16 cellular contexts compared by ENCODE assay signal in the genomic region with DNA sequence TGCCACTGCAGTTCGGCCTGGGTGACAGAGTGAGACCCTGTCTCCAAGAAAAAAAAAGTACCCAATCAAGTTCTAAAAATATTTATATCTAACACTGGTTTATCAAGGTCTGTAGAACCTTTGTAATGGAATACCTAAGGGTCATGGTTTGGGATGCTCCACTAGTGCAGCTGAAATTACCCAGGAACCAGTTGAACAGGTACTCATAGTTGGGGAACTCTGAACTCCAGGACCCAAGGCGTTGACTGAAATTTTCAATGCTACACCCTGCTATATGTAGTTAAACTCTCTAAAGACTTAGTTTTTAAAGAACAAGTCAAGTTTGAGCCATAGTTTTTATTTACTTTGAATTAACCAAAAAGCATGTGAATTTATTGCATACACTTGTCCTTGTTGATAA. TPM values are rescaled to one million over a fixed set of nuclear protein-coding genes. Genes with fewer than 3 reads are reported as not detected.
A peak's percentile ranks its signal among the peaks of the same experiment; 100 is the strongest.
DNase-seq lines count a peak whose midpoint lies in the region; ATAC-seq and TF ChIP-seq lines count a peak whose summit lies in the region.
"Had no signal": no experiment of that assay in that cellular context is flagged by ENCODE, and none has a peak within 500 bp of the region (broad histone marks: within the 10 kb centered on the region; RNA-seq: fewer than 3 reads in every experiment).

No MANE protein-coding gene starts in this region.

- H3K9me3 Mint-ChIP-seq in activated CD8-positive, alpha-beta T cell treated with anti-CD3 and anti-CD28 coated beads for 36 hours = peaks cover 1% of the 10 kb centered on the region
- H3K9me3 Mint-ChIP-seq in activated CD8-positive, alpha-beta T cell treated with anti-CD3 and anti-CD28 coated beads, Interleukin-2, amount 10 ng/mL, durations not matched to agents 7 days and 5 days (ENCODE audit: insufficient read depth) = no peaks in the 10 kb centered on the region
- no peaks in the 10 kb centered on the region for H3K9me3 Mint-ChIP-seq in IgD-negative memory B cell
- H3K9me3 Mint-ChIP-seq in naive thymus-derived CD4-positive, alpha-beta T cell = peaks cover 0 to 5% (median 0%) of the 10 kb centered on the region in 11 donors
- H3K9me3 Mint-ChIP-seq in effector memory CD8-positive, alpha-beta T cell = no peaks in the 10 kb centered on the region
- H3K9me3 Mint-ChIP-seq: CD8-positive, alpha-beta T cell had no signal

- peak overlapping the region; percentile 27 for H3K27ac ChIP-seq in caudate nucleus (ENCODE audit: low read depth, low read length)
- no peak overlapping the region for H3K27ac ChIP-seq in naive thymus-derived CD4-positive, alpha-beta T cell (ENCODE audit: low read depth, low read length)
- H3K27ac ChIP-seq: 22Rv1 had no signal

- H3K27ac Mint-ChIP-seq in activated CD8-positive, alpha-beta T cell treated with anti-CD3 and anti-CD28 coated beads for 36 hours = peak overlapping the region; percentile 88
- H3K27ac Mint-ChIP-seq in activated CD8-positive, alpha-beta T cell treated with anti-CD3 and anti-CD28 coated beads, Interleukin-2, amount 10 ng/mL, durations not matched to agents 7 days and 5 days = no peak overlapping the region
- peak overlapping the region in 2 of 3 donors; percentile 33 to 71 for H3K27ac Mint-ChIP-seq in IgD-negative memory B cell
- H3K27ac Mint-ChIP-seq in naive thymus-derived CD4-positive, alpha-beta T cell = peak overlapping the region in 8 of 9 donors; percentile 38 to 89 (median 64)
- peak overlapping the region in 1 of 2 donors; percentile 26 for H3K27ac Mint-ChIP-seq in effector memory CD8-positive, alpha-beta T cell

- intact Hi-C loops in activated CD8-positive, alpha-beta T cell treated with anti-CD3 and anti-CD28 coated beads for 36 hours (cut with micrococcal nuclease) = no loop called here
- intact Hi-C loops in naive thymus-derived CD4-positive, alpha-beta T cell (cut with micrococcal nuclease) = loop anchor here in 1 of 2 donors (1.0 to 2.0 kb wide), 5 partner anchors 11 to 101 kb away; a partner anchor contains a TSS

- peaks cover 47% of the 10 kb centered on the region for H3K4me1 Mint-ChIP-seq in activated CD8-positive, alpha-beta T cell treated with anti-CD3 and anti-CD28 coated beads for 36 hours (ENCODE audit: low read depth)
- H3K4me1 Mint-ChIP-seq in activated CD8-positive, alpha-beta T cell treated with anti-CD3 and anti-CD28 coated beads, Interleukin-2, amount 10 ng/mL, durations not matched to agents 7 days and 5 days (ENCODE audit: low read depth) = peaks cover 9% of the 10 kb centered on the region
- peaks cover 41 to 52% (median 46%) of the 10 kb centered on the region in 3 donors for H3K4me1 Mint-ChIP-seq in IgD-negative memory B cell
- peaks cover 13 to 89% (median 83%) of the 10 kb centered on the region in 7 donors for H3K4me1 Mint-ChIP-seq in naive thymus-derived CD4-positive, alpha-beta T cell
- peaks cover 7 to 8% of the 10 kb centered on the region in 2 donors for H3K4me1 Mint-ChIP-seq in effector memory CD8-positive, alpha-beta T cell (ENCODE audit: low read depth in 2 of 2)

- no peak overlapping the region for H3K4me3 ChIP-seq in naive thymus-derived CD4-positive, alpha-beta T cell (ENCODE audit: low read length)

- no peaks in the 10 kb centered on the region for H3K27me3 Mint-ChIP-seq in activated CD8-positive, alpha-beta T cell treated with anti-CD3 and anti-CD28 coated beads for 36 hours
- H3K27me3 Mint-ChIP-seq in activated CD8-positive, alpha-beta T cell treated with anti-CD3 and anti-CD28 coated beads, Interleukin-2, amount 10 ng/mL, durations not matched to agents 7 days and 5 days (ENCODE audit: low read depth) = no peaks in the 10 kb centered on the region
- no peaks in the 10 kb centered on the region for H3K27me3 Mint-ChIP-seq in IgD-negative memory B cell
- no peaks in the 10 kb centered on the region for H3K27me3 Mint-ChIP-seq in naive thymus-derived CD4-positive, alpha-beta T cell
- no peaks in the 10 kb centered on the region for H3K27me3 Mint-ChIP-seq in effector memory CD8-positive, alpha-beta T cell

- POLR2A ChIA-PET in activated CD8-positive, alpha-beta T cell treated with anti-CD3 and anti-CD28 coated beads for 36 hours (lab: Charles Lee) = interaction anchor here (0.5 kb wide), 1 partner anchor 101 kb away, joined by 3 read pairs; no protein-coding TSS in a partner anchor
- POLR2A ChIA-PET in activated CD8-positive, alpha-beta T cell treated with anti-CD3 and anti-CD28 coated beads, Interleukin-2, amount 10 ng/mL, durations not matched to agents 7 days and 5 days (lab: Charles Lee) = no interaction called here
- POLR2A ChIA-PET in naive thymus-derived CD4-positive, alpha-beta T cell (lab: Charles Lee) = no interaction called here

- no peaks in the 10 kb centered on the region for H3K27me3 ChIP-seq in naive thymus-derived CD4-positive, alpha-beta T cell (ENCODE audit: control insufficient read depth in 2 of 2, insufficient read depth in 2 of 2, low read length in 2 of 2)
- H3K27me3 ChIP-seq: BE2C had no signal

- H3K4me3 Mint-ChIP-seq in activated CD8-positive, alpha-beta T cell treated with anti-CD3 and anti-CD28 coated beads for 36 hours = no peak overlapping the region
- no peak overlapping the region for H3K4me3 Mint-ChIP-seq in activated CD8-positive, alpha-beta T cell treated with anti-CD3 and anti-CD28 coated beads, Interleukin-2, amount 10 ng/mL, durations not matched to agents 7 days and 5 days
- no peak overlapping the region for H3K4me3 Mint-ChIP-seq in IgD-negative memory B cell
- H3K4me3 Mint-ChIP-seq in naive thymus-derived CD4-positive, alpha-beta T cell = peak overlapping the region in 6 of 10 donors; percentile 18 to 65 (median 46)
- H3K4me3 Mint-ChIP-seq in effector memory CD8-positive, alpha-beta T cell = no peak overlapping the region
- H3K4me3 Mint-ChIP-seq: CD8-positive, alpha-beta T cell had no signal

- H3K9me3 ChIP-seq in naive thymus-derived CD4-positive, alpha-beta T cell (ENCODE audit: control insufficient read depth in 2 of 3, low read length in 3 of 3) = no peaks in the 10 kb centered on the region
- H3K9me3 ChIP-seq: BE2C had no signal

- CTCF ChIA-PET in activated CD8-positive, alpha-beta T cell treated with anti-CD3 and anti-CD28 coated beads for 36 hours (lab: Charles Lee) = no interaction called here
- CTCF ChIA-PET in activated CD8-positive, alpha-beta T cell treated with anti-CD3 and anti-CD28 coated beads, Interleukin-2, amount 10 ng/mL, durations not matched to agents 7 days and 5 days (lab: Charles Lee) = interaction anchor here (1.2 kb wide), 1 partner anchor 11 kb away, joined by 3 read pairs; no protein-coding TSS in a partner anchor
- CTCF ChIA-PET in naive thymus-derived CD4-positive, alpha-beta T cell (lab: Charles Lee) = no interaction called here

- DNase-seq in activated CD8-positive, alpha-beta T cell treated with anti-CD3 and anti-CD28 coated beads for 36 hours = no peak
- DNase-seq in activated CD8-positive, alpha-beta T cell treated with anti-CD3 and anti-CD28 coated beads, Interleukin-2, amount 10 ng/mL, durations not matched to agents 7 days and 5 days = no peak
- no peak for DNase-seq in caudate nucleus (lab: John Stamatoyannopoulos, UW)
- DNase-seq in naive thymus-derived CD4-positive, alpha-beta T cell = no peak
- DNase-seq in effector memory CD8-positive, alpha-beta T cell = no peak
- DNase-seq: BE2C; CD8-positive, alpha-beta T cell; NCI-H1048; NCI-H2081 treated with DMSO at 0.1 percent for 48 hours; NCI-H510A treated with DMSO at 0.1 percent for 48 hours; NCI-H82 had no signal

- H3K36me3 ChIP-seq in naive thymus-derived CD4-positive, alpha-beta T cell (ENCODE audit: control insufficient read depth in 2 of 3, insufficient read depth in 3 of 3, low read length in 3 of 3) = no peaks in the 10 kb centered on the region
- H3K36me3 ChIP-seq: BE2C had no signal

- peaks cover 0 to 10% of the 10 kb centered on the region in 2 donors for H3K4me1 ChIP-seq in naive thymus-derived CD4-positive, alpha-beta T cell (ENCODE audit: control insufficient read depth in 2 of 2, insufficient read depth in 2 of 2, low read length in 2 of 2)
- H3K4me1 ChIP-seq: BE2C had no signal

- no peak for ATAC-seq in activated CD8-positive, alpha-beta T cell treated with anti-CD3 and anti-CD28 coated beads for 36 hours
- no peak for ATAC-seq in activated CD8-positive, alpha-beta T cell treated with anti-CD3 and anti-CD28 coated beads, Interleukin-2, amount 10 ng/mL, durations not matched to agents 7 days and 5 days
- ATAC-seq in naive thymus-derived CD4-positive, alpha-beta T cell = no peak
- no peak for ATAC-seq in HG02610 (IDR thresholded peaks at IDR 0.05; ENCODE audit: unreplicated experiment)
- ATAC-seq in effector memory CD8-positive, alpha-beta T cell (replicated peaks) = no peak
- no peak for ATAC-seq in GM21619 (IDR thresholded peaks at IDR 0.05; ENCODE audit: unreplicated experiment)
- ATAC-seq: CD8-positive, alpha-beta T cell; Panc1 had no signal

- H3K36me3 Mint-ChIP-seq in activated CD8-positive, alpha-beta T cell treated with anti-CD3 and anti-CD28 coated beads for 36 hours (ENCODE audit: low read depth) = peaks cover 8% of the 10 kb centered on the region
- no peaks in the 10 kb centered on the region for H3K36me3 Mint-ChIP-seq in activated CD8-positive, alpha-beta T cell treated with anti-CD3 and anti-CD28 coated beads, Interleukin-2, amount 10 ng/mL, durations not matched to agents 7 days and 5 days (ENCODE audit: low read depth)
- H3K36me3 Mint-ChIP-seq in IgD-negative memory B cell = peaks cover 2% of the 10 kb centered on the region
- peaks cover 0 to 13% (median 6%) of the 10 kb centered on the region in 5 donors for H3K36me3 Mint-ChIP-seq in naive thymus-derived CD4-positive, alpha-beta T cell
- peaks cover 5% of the 10 kb centered on the region for H3K36me3 Mint-ChIP-seq in effector memory CD8-positive, alpha-beta T cell (ENCODE audit: insufficient read depth)

- no peak for TF ChIP-seq CTCF in activated CD8-positive, alpha-beta T cell treated with anti-CD3 and anti-CD28 coated beads for 36 hours (IDR thresholded peaks at IDR 0.05)

RNA-seq across cellular contexts. Expression of a gene that starts 55.1 kb away (rescaled TPM):
- total RNA-seq in activated CD8-positive, alpha-beta T cell treated with anti-CD3 and anti-CD28 coated beads for 36 hours = 10 to 100 TPM; 17.2 to 19.4 TPM
- total RNA-seq in activated CD8-positive, alpha-beta T cell treated with anti-CD3 and anti-CD28 coated beads, Interleukin-2, amount 10 ng/mL, durations not matched to agents 7 days and 5 days = 10 to 100 TPM; 17.1 to 18.8 TPM
- polyA plus RNA-seq in IgD-negative memory B cell = 21.6 TPM
- 10 to 100 TPM; 12.8 to 57.9 (median 48.8) TPM for total RNA-seq in naive thymus-derived CD4-positive, alpha-beta T cell
- 10 to 100 TPM; 13.9 to 20.9 TPM for polyA plus RNA-seq in naive thymus-derived CD4-positive, alpha-beta T cell

Comparison
In these comparisons a context has a peak if more than half of its experiments do, and no peak if none do; other contexts are left out.
1. H3K4me3 Mint-ChIP-seq: peak in naive thymus-derived CD4-positive, alpha-beta T cell (6 of 10); none in activated CD8-positive, alpha-beta T cell treated with anti-CD3 and anti-CD28 coated beads for 36 hours (single experiment), activated CD8-positive, alpha-beta T cell treated with anti-CD3 and anti-CD28 coated beads, Interleukin-2, amount 10 ng/mL, durations not matched to agents 7 days and 5 days (single experiment), IgD-negative memory B cell (0 of 4) and effector memory CD8-positive, alpha-beta T cell (0 of 2).